In genomic region chr11:125380756-125381445, GRCh38 we compare ENCODE assay signal across 15 cellular contexts.
DNase-seq lines count a peak whose midpoint lies in the region; ATAC-seq and TF ChIP-seq lines count a peak whose summit lies in the region.
"Had no signal": no experiment of that assay in that cellular context is flagged by ENCODE, and none has a peak within 500 bp of the region (broad histone marks: within the 10 kb centered on the region; RNA-seq: fewer than 3 reads in every experiment).

No MANE protein-coding gene starts in this region.

- DNase-seq in dorsolateral prefrontal cortex (no peak), posterior vena cava (ENCODE audit: low spot score) (peak; percentile 64), NCI-H2081 treated with DMSO at 0.1 percent for 48 hours (lab: John Stamatoyannopoulos, UW) (no peak), mesenchymal stem cell (no peak)
- DNase-seq: BE2C; CD4-positive, alpha-beta memory T cell; DMS79 treated with DMSO at 0.1 percent for 48 hours; EL; GDM1; GM23248; H7 had no signal

- H3K36me3 ChIP-seq in mesenchymal stem cell (ENCODE audit: control insufficient read depth in 1 of 2, insufficient read depth in 2 of 2, low read depth in 1 of 2, low read length in 2 of 2): peaks cover 0 to 51% of the 10 kb centered on the region in 2 experiments
- H3K36me3 ChIP-seq: BE2C had no signal

- H2AK5ac ChIP-seq in mesenchymal stem cell (ENCODE audit: low read length, severe bottlenecking): no peak overlapping the region

- H2BK5ac ChIP-seq in mesenchymal stem cell (ENCODE audit: low read depth, low read length, poor library complexity, severe bottlenecking): no peak overlapping the region

- no peak for TF ChIP-seq CTCF in dorsolateral prefrontal cortex (IDR thresholded peaks at IDR 0.05 in 54 of 56, conservative IDR thresholded peaks at IDR 0.05 in 2 of 56; ENCODE audit: low read depth in 1 of 56, partially characterized antibody in 56 of 56)

- intact Hi-C loops in dorsolateral prefrontal cortex (cut with DNase I) (loop anchor here in 1 of 2 donors (10.0 kb wide), 1 partner anchor 56 kb away; no protein-coding TSS in a partner anchor), posterior vena cava (cut with DNase I) (no loop called here)

- H3K79me1 ChIP-seq in mesenchymal stem cell (replicated peaks; ENCODE audit: low read length, poor library complexity, severe bottlenecking): peaks cover 16% of the 10 kb centered on the region

- no peak overlapping the region for H4K8ac ChIP-seq in mesenchymal stem cell (ENCODE audit: low read length)

- H3K4me3 ChIP-seq in dorsolateral prefrontal cortex (no peak overlapping the region), mesenchymal stem cell (ENCODE audit: insufficient read depth in 1 of 2, low read depth in 1 of 2, low read length in 2 of 2) (no peak overlapping the region)
- H3K4me3 ChIP-seq: A549, GM23248 had no signal

- H2AFZ ChIP-seq in mesenchymal stem cell (ENCODE audit: low read depth, low read length): no peak overlapping the region
- H2AFZ ChIP-seq: GM23248 had no signal

- H3K9me3 ChIP-seq in mesenchymal stem cell (ENCODE audit: control insufficient read depth, low read length): no peaks in the 10 kb centered on the region
- H3K9me3 ChIP-seq: A549, BE2C had no signal

- H3K23ac ChIP-seq in mesenchymal stem cell (ENCODE audit: low read length in 2 of 2): no peak overlapping the region

- no peak overlapping the region for H4K91ac ChIP-seq in mesenchymal stem cell (ENCODE audit: low read length)

- WGBS in mesenchymal stem cell: 94% methylated on average over 9 of the region's 9 CpGs

- no peak overlapping the region for H3K4me2 ChIP-seq in mesenchymal stem cell (ENCODE audit: low read length, poor library complexity, severe bottlenecking)
- H3K4me2 ChIP-seq: A549 had no signal

- no peak overlapping the region for H2BK120ac ChIP-seq in mesenchymal stem cell (ENCODE audit: low read depth, low read length)

- no peak overlapping the region for H3K18ac ChIP-seq in mesenchymal stem cell (ENCODE audit: low read depth in 1 of 2, low read length in 2 of 2)

- H2BK15ac ChIP-seq in mesenchymal stem cell (ENCODE audit: low read depth, poor library complexity, severe bottlenecking): no peak overlapping the region

- H3K4ac ChIP-seq in mesenchymal stem cell (ENCODE audit: low read depth in 1 of 2, low read length in 2 of 2): no peak overlapping the region

- H3K14ac ChIP-seq in mesenchymal stem cell (ENCODE audit: low read length in 2 of 2): no peak overlapping the region

- H3K27me3 ChIP-seq in dorsolateral prefrontal cortex (no peaks in the 10 kb centered on the region), mesenchymal stem cell (ENCODE audit: control insufficient read depth in 1 of 2, insufficient read depth in 1 of 2, low read length in 2 of 2) (peaks cover 0 to 65% of the 10 kb centered on the region in 2 experiments)

- no peak overlapping the region for H3K9ac ChIP-seq in mesenchymal stem cell (ENCODE audit: low read length)
- H3K9ac ChIP-seq: GM23248 had no signal

- peaks cover 12% of the 10 kb centered on the region for H3K4me1 ChIP-seq in mesenchymal stem cell (ENCODE audit: control insufficient read depth, insufficient read depth, low read depth, low read length)
- H3K4me1 ChIP-seq: A549, BE2C had no signal

- no peak for ATAC-seq in GM19467 (IDR thresholded peaks at IDR 0.05; ENCODE audit: unreplicated experiment)

- H3K27ac ChIP-seq in angular gyrus (ENCODE audit: low read depth, low read length): peak overlapping the region; percentile 92
- peak overlapping the region in 54 of 59 donors; percentile 12 to 87 (median 63) for H3K27ac ChIP-seq in dorsolateral prefrontal cortex
- H3K27ac ChIP-seq in mesenchymal stem cell (ENCODE audit: low read length, poor library complexity, severe bottlenecking): no peak overlapping the region
- H3K27ac ChIP-seq: A549, C4-2B, GM23248 had no signal

- H2BK12ac ChIP-seq in mesenchymal stem cell (ENCODE audit: low read length in 2 of 2): no peak overlapping the region
